9 cellular contexts compared by ENCODE assay signal in the genomic region with DNA sequence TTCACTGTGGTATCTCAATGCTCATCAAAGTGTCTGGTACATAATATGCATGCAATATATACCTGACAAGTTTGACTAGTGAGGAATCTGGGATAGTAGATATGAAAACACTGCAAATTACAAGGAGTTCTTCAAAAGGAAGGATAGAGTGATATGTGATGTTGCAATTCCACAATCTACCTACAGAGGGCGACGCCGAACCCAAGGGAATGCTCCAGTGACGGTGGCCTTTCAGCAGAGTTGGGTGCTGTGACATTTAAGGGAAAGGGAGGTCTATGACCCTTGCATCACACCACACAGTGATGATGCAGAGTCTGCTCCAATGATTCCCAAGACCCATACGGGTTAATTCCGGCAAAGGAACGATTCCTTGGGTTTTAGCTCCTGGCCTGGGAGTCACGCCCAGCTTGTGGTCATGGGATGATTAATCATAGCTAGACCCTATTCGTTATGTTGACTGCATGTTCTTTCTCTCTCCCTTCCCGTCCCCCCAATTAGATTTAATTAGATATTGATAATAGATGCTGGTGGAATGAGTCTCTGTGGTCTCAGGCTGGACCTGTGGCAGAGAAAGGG.
DNase-seq lines count a peak whose midpoint lies in the region; ATAC-seq, FAIRE-seq and TF ChIP-seq lines count a peak whose summit lies in the region.
"Had no signal": no experiment of that assay in that cellular context is flagged by ENCODE, and none has a peak within 500 bp of the region (broad histone marks: within the 10 kb centered on the region; RNA-seq: fewer than 3 reads in every experiment).

No MANE protein-coding gene starts in this region.

- intact Hi-C loops in colonic mucosa (cut with DNase I), result loop anchor here (5.0 kb wide), 1 partner anchor 118 kb away; no protein-coding TSS in a partner anchor

- H3K4me1 ChIP-seq in colonic mucosa (no peaks in the 10 kb centered on the region), small intestine (ENCODE audit: control insufficient read depth in 2 of 2, insufficient read depth in 1 of 2, low read depth in 1 of 2, low read length in 1 of 2) (no peaks in the 10 kb centered on the region)

- peak; percentile 36 to 38 for DNase-seq in activated T-cell treated with anti-CD3 and anti-CD28 coated beads, Interleukin-2, amount 50 U/mL, for 48 hours
- no peak for DNase-seq in activated T-cell treated with anti-CD3 and anti-CD28 coated beads, Interleukin-2, amount 50 U/mL, for 4 hours
- DNase-seq in NB4 (ENCODE audit: low read depth), result peak; percentile 48
- DNase-seq in colonic mucosa, result peak; percentile 49
- peak; percentile 6 for DNase-seq in small intestine
- DNase-seq in hepatic stellate cell (ENCODE audit: low spot score), result no peak
- DNase-seq in MG63, result no peak
- DNase-seq in SKM-1 treated with dmso at 0.1 percent for 144 hours (lab: John Stamatoyannopoulos, UW; ENCODE audit: unreplicated experiment), result no peak
- DNase-seq: activated naive CD8-positive, alpha-beta T cell treated with anti-CD3 and anti-CD28 coated beads, Interleukin-2, amount 10 ng/mL, durations not matched to agents 7 days and 5 days had no signal

- no peaks in the 10 kb centered on the region for H3K36me3 Mint-ChIP-seq in activated T-cell treated with anti-CD3 and anti-CD28 coated beads, Interleukin-2, amount 50 U/mL, for 4 hours (ENCODE audit: insufficient read depth)
- H3K36me3 Mint-ChIP-seq: activated naive CD8-positive, alpha-beta T cell treated with anti-CD3 and anti-CD28 coated beads, Interleukin-2, amount 10 ng/mL, durations not matched to agents 7 days and 5 days had no signal

- no peak overlapping the region for H3K4me3 Mint-ChIP-seq in activated T-cell treated with anti-CD3 and anti-CD28 coated beads, Interleukin-2, amount 50 U/mL, for 4 hours
- H3K4me3 Mint-ChIP-seq: activated naive CD8-positive, alpha-beta T cell treated with anti-CD3 and anti-CD28 coated beads, Interleukin-2, amount 10 ng/mL, durations not matched to agents 7 days and 5 days had no signal

- 29 to 35% (median 34%) methylated on average over 10 of the region's 10 CpGs for WGBS in small intestine, 3 donors

- no peak overlapping the region for H3K9ac ChIP-seq in colonic mucosa (ENCODE audit: low read depth in 2 of 2, low read length in 2 of 2)

- H3K9me3 ChIP-seq in colonic mucosa, result no peaks in the 10 kb centered on the region
- no peaks in the 10 kb centered on the region for H3K9me3 ChIP-seq in small intestine (ENCODE audit: control insufficient read depth, low read depth)
- no peaks in the 10 kb centered on the region for H3K9me3 ChIP-seq in MG63

- H3K9me3 Mint-ChIP-seq in activated T-cell treated with anti-CD3 and anti-CD28 coated beads, Interleukin-2, amount 50 U/mL, for 4 hours, result peaks cover 9% of the 10 kb centered on the region
- H3K9me3 Mint-ChIP-seq: activated naive CD8-positive, alpha-beta T cell treated with anti-CD3 and anti-CD28 coated beads, Interleukin-2, amount 10 ng/mL, durations not matched to agents 7 days and 5 days had no signal

- H3K27me3 Mint-ChIP-seq in activated T-cell treated with anti-CD3 and anti-CD28 coated beads, Interleukin-2, amount 50 U/mL, for 4 hours (ENCODE audit: low read depth), result peaks cover 10% of the 10 kb centered on the region
- H3K27me3 Mint-ChIP-seq: activated naive CD8-positive, alpha-beta T cell treated with anti-CD3 and anti-CD28 coated beads, Interleukin-2, amount 10 ng/mL, durations not matched to agents 7 days and 5 days had no signal

- H3K4me1 Mint-ChIP-seq in activated T-cell treated with anti-CD3 and anti-CD28 coated beads, Interleukin-2, amount 50 U/mL, for 4 hours (ENCODE audit: low read depth), result no peaks in the 10 kb centered on the region
- H3K4me1 Mint-ChIP-seq: activated naive CD8-positive, alpha-beta T cell treated with anti-CD3 and anti-CD28 coated beads, Interleukin-2, amount 10 ng/mL, durations not matched to agents 7 days and 5 days had no signal

- TF ChIP-seq CTCF in NB4 (IDR thresholded peaks at IDR 0.05; ENCODE audit: low read depth, low read length) (peak; percentile 71), colonic mucosa (IDR thresholded peaks at IDR 0.05) (peak; percentile 54)

- H3K27me3 ChIP-seq in colonic mucosa (no peaks in the 10 kb centered on the region), small intestine (ENCODE audit: control insufficient read depth in 2 of 2, insufficient read depth in 2 of 2, low read length in 2 of 2) (no peaks in the 10 kb centered on the region), MG63 (no peaks in the 10 kb centered on the region)

- no peak for TF ChIP-seq POLR2A in NB4 (IDR thresholded peaks at IDR 0.05; ENCODE audit: extremely low read depth, insufficient read length)

- no peak for FAIRE-seq in small intestine (lab: Jason Lieb, UNC)

- no peak overlapping the region for H3K4me3 ChIP-seq in NB4 (ENCODE audit: low read depth, low read length)
- H3K4me3 ChIP-seq in colonic mucosa, result no peak overlapping the region
- H3K4me3 ChIP-seq in small intestine (ENCODE audit: low read depth in 1 of 2, low read length in 2 of 2), result no peak overlapping the region
- H3K4me3 ChIP-seq in MG63, result no peak overlapping the region

- ATAC-seq in activated T-cell treated with anti-CD3 and anti-CD28 coated beads, Interleukin-2, amount 50 U/mL, for 4 hours, result no peak

- H3K36me3 ChIP-seq in colonic mucosa (no peaks in the 10 kb centered on the region), small intestine (ENCODE audit: control insufficient read depth in 2 of 2, insufficient read depth in 2 of 2, low read length in 2 of 2) (no peaks in the 10 kb centered on the region), MG63 (no peaks in the 10 kb centered on the region)

- H3K27ac ChIP-seq in colonic mucosa (no peak overlapping the region), small intestine (ENCODE audit: low read depth in 1 of 2, low read length in 1 of 2) (no peak overlapping the region)

Comparison
In these comparisons a context has a peak if more than half of its experiments do, and no peak if none do; other contexts are left out.
1. DNase-seq: peak in activated T-cell treated with anti-CD3 and anti-CD28 coated beads, Interleukin-2, amount 50 U/mL, for 48 hours (2 of 2), NB4 (single experiment), colonic mucosa (single experiment) and small intestine (single experiment); none in activated T-cell treated with anti-CD3 and anti-CD28 coated beads, Interleukin-2, amount 50 U/mL, for 4 hours (single experiment), hepatic stellate cell (single experiment), MG63 (single experiment) and SKM-1 treated with dmso at 0.1 percent for 144 hours (single experiment).